Comparison of ENCODE assay signal across 21 cellular contexts in genomic region chr1:23784846-23785245, GRCh38. TPM values are rescaled to one million over a fixed set of nuclear protein-coding genes. Genes with fewer than 3 reads are reported as not detected.
DNase-seq lines count a peak whose midpoint lies in the region; ATAC-seq and TF ChIP-seq lines count a peak whose summit lies in the region.
"Had no signal": no experiment of that assay in that cellular context is flagged by ENCODE, and none has a peak within 500 bp of the region (broad histone marks: within the 10 kb centered on the region; RNA-seq: fewer than 3 reads in every experiment).

No MANE protein-coding gene starts in this region.

- H4K8ac ChIP-seq in IMR-90 (ENCODE audit: low read depth in 2 of 2, low read length in 2 of 2) = no peak overlapping the region

- H3K9me1 ChIP-seq in IMR-90 (ENCODE audit: insufficient read depth, low read length) = no peaks in the 10 kb centered on the region

- H4K5ac ChIP-seq in IMR-90 (ENCODE audit: low read depth, low read length) = no peak overlapping the region

- H3K79me1 ChIP-seq in IMR-90 (ENCODE audit: low read depth in 1 of 2, low read length in 2 of 2) = peaks cover 22 to 47% of the 10 kb centered on the region in 2 experiments

- H3K27ac ChIP-seq in IMR-90 (ENCODE audit: insufficient read depth, low read length) (no peak overlapping the region), SK-N-MC (peak overlapping the region; percentile 91), temporal lobe (ENCODE audit: low read depth, low read length) (peak overlapping the region; percentile 7)
- H3K27ac ChIP-seq: PC-9 had no signal

- no peak overlapping the region for H3K14ac ChIP-seq in IMR-90 (replicated peaks; ENCODE audit: low read depth, low read length)

- no peaks in the 10 kb centered on the region for H3K27me3 ChIP-seq in IMR-90 (ENCODE audit: control insufficient read depth, insufficient read depth, low read length)
- H3K27me3 ChIP-seq: BE2C had no signal

- no peak overlapping the region for H3K4me2 ChIP-seq in IMR-90 (ENCODE audit: low read depth, low read length)
- H3K4me2 ChIP-seq: PC-9 had no signal

- no peaks in the 10 kb centered on the region for H3K9me3 ChIP-seq in IMR-90 (ENCODE audit: control insufficient read depth, insufficient read depth, low read length)
- no peaks in the 10 kb centered on the region for H3K9me3 ChIP-seq in SK-N-MC (ENCODE audit: low read depth, low read length)
- H3K9me3 ChIP-seq: BE2C had no signal

- TF ChIP-seq RAD21 in IMR-90 (IDR thresholded peaks at IDR 0.05; ENCODE audit: low read length) = no peak

- no peak for TF ChIP-seq CTCF in IMR-90 (conservative IDR thresholded peaks at IDR 0.05; ENCODE audit: low read depth, low read length)

- no peak overlapping the region for H2BK20ac ChIP-seq in IMR-90 (ENCODE audit: low read depth, low read length)

- H2BK5ac ChIP-seq in IMR-90 (ENCODE audit: low read depth, low read length, poor library complexity, severe bottlenecking) = no peak overlapping the region

- H3K23ac ChIP-seq in IMR-90 (ENCODE audit: low read depth, low read length) = no peak overlapping the region

- dilution Hi-C loops in IMR-90 (cut with HindIII; ENCODE audit: low sequenced_read_pairs, unreplicated experiment) = no loop called here

- no peak overlapping the region for H4K91ac ChIP-seq in IMR-90 (ENCODE audit: insufficient read depth, low read depth, low read length)

- TF ChIP-seq POLR2A in IMR-90 (IDR thresholded peaks at IDR 0.05; ENCODE audit: low read depth, low read length) = no peak

- in situ Hi-C loops in IMR-90 (cut with MboI; ENCODE audit: low sequenced_read_pairs) = no loop called here

- no peak overlapping the region for H2AFZ ChIP-seq in IMR-90 (replicated peaks; ENCODE audit: low read length, poor library complexity)
- H2AFZ ChIP-seq: PC-9 had no signal

- H2AK5ac ChIP-seq in IMR-90 (ENCODE audit: low read depth, low read length) = no peak overlapping the region

- no peak overlapping the region for H3K56ac ChIP-seq in IMR-90 (ENCODE audit: extremely low read depth, insufficient read depth, low read length)

- H2BK15ac ChIP-seq in IMR-90 (ENCODE audit: low read depth, low read length) = no peak overlapping the region

- H2AK9ac ChIP-seq in IMR-90 (replicated peaks; ENCODE audit: low read depth, low read length, poor library complexity) = no peak overlapping the region

- no peak overlapping the region for H3K18ac ChIP-seq in IMR-90 (ENCODE audit: low read depth, low read length)

- peaks cover 15% of the 10 kb centered on the region for H3K36me3 ChIP-seq in IMR-90 (ENCODE audit: control insufficient read depth, insufficient read depth, low read length)
- peaks cover 73% of the 10 kb centered on the region for H3K36me3 ChIP-seq in SK-N-MC (ENCODE audit: insufficient read depth, low read length)

- peaks cover 3% of the 10 kb centered on the region; the same call in 1 of the 2 replicates for H4K20me1 ChIP-seq in IMR-90 (ENCODE audit: insufficient read depth, low read length)

- WGBS in IMR-90 (ENCODE audit: extremely low coverage in 2 of 2, insufficient read length in 1 of 2), 2 experiments = no CpG with 5 or more reads among the region's 4 CpGs

- CTCF ChIA-PET in IMR-90 (lab: Yijun Ruan, JAX) = interaction anchor here (0.6 to 2.3 kb wide), 2 partner anchors 13 to 125 kb away, joined by 4 to 8 read pairs; no protein-coding TSS in a partner anchor

- peaks cover 3% of the 10 kb centered on the region for H3K4me1 ChIP-seq in IMR-90 (ENCODE audit: control insufficient read depth, insufficient read depth, low read length)
- H3K4me1 ChIP-seq: BE2C had no signal

- no peak for ATAC-seq in IMR-90 (ENCODE audit: low read depth)

- no TSS peak for BruUV-seq in IMR-90 (replicated peaks; lab: Mats Ljungman, UMichigan)

- no peak overlapping the region for H3K4ac ChIP-seq in IMR-90 (ENCODE audit: low read depth, low read length)

- no peak overlapping the region for H2BK120ac ChIP-seq in IMR-90 (ENCODE audit: low read depth, low read length)

- DNase-seq in IMR-90 = no peak
- no peak for DNase-seq in SK-N-MC (ENCODE audit: low read depth, low spot score)
- peak; percentile 85 for DNase-seq in foreskin melanocyte
- DNase-seq in AML-193 (lab: John Stamatoyannopoulos, UW) = no peak
- no peak for DNase-seq in NCI-H526 treated with DMSO at 0.1 percent for 48 hours (lab: John Stamatoyannopoulos, UW)
- no peak for DNase-seq in GOT3 (lab: John Stamatoyannopoulos, UW)
- DNase-seq: BE2C; CD4-positive, CD25-positive, alpha-beta regulatory T cell; DMS153; DND-41; H7; NCI-H1092; NCI-H1417 treated with DMSO at 0.1 percent for 48 hours; NCI-H187; NCI-H2081 treated with DMSO at 0.1 percent for 48 hours; NCI-H2171 treated with DMSO at 0.1 percent for 48 hours; NCI-H345; NCI-H524; PC-9; Right ventricle myocardium superior had no signal

- intact Hi-C loops in IMR-90 (cut with micrococcal nuclease) = no loop called here

- POLR2A ChIA-PET in IMR-90 (lab: Charles Lee; ENCODE audit: unreplicated experiment) = no interaction called here

- H3K9ac ChIP-seq in IMR-90 (ENCODE audit: low read depth, low read length) (no peak overlapping the region), SK-N-MC (ENCODE audit: insufficient read length) (peak overlapping the region; percentile 73)

- no peak overlapping the region for H3K4me3 ChIP-seq in IMR-90 (ENCODE audit: insufficient read depth, low read depth, low read length)
- H3K4me3 ChIP-seq in SK-N-MC = 0 out of 2 replicates have a peak overlapping the region, but pooled peaks have one; percentile 5
- H3K4me3 ChIP-seq: PC-9 had no signal

TF ChIP-seq in IMR-90, 13 proteins besides CTCF, POLR2A, EP300 and RAD21:
- TF ChIP-seq MAFK (IDR thresholded peaks at IDR 0.05; ENCODE audit: low read depth, low read length) = peak; percentile 46; the same call in 1 of the 2 replicates
- TF ChIP-seq NFE2L2 (IDR thresholded peaks at IDR 0.05; ENCODE audit: low read depth, low read length) = no peak
- no peak for TF ChIP-seq SMC3 (IDR thresholded peaks at IDR 0.05; ENCODE audit: low read depth, low read length)
- TF ChIP-seq BHLHE40 (IDR thresholded peaks at IDR 0.05; ENCODE audit: low read depth, low read length) = no peak

RNA-seq across cellular contexts. Expression of gene LYPLA2, which starts 6.1 kb away (rescaled TPM):
- total RNA-seq in IMR-90 (2012; rRNA removed) (43.9 and 44.3 TPM in 2 replicates), temporal lobe (28.5 TPM)
- 78.6 and 88.5 TPM in 2 replicates for polyA plus RNA-seq in IMR-90 (2012; rRNA removed)
- 47.5 and 98.1 TPM in 2 replicates for polyA plus RNA-seq in IMR-90 (2012; cell fraction: cytosol; rRNA removed)
- polyA plus RNA-seq in IMR-90 (2012; cell fraction: nucleus; rRNA removed; ENCODE audit: low replicate concordance) = 93.3 and 237 TPM in 2 replicates

RNA-seq across cellular contexts. Expression of gene PITHD1, which starts 6.6 kb away (rescaled TPM):
- total RNA-seq in IMR-90 (2012; rRNA removed) = 23.8 and 34.2 TPM in 2 replicates
- 31.8 and 32.0 TPM in 2 replicates for polyA plus RNA-seq in IMR-90 (2012; rRNA removed)
- polyA plus RNA-seq in IMR-90 (2012; cell fraction: cytosol; rRNA removed) = 18.3 and 34.6 TPM in 2 replicates
- 10.8 and 29.0 TPM in 2 replicates for polyA plus RNA-seq in IMR-90 (2012; cell fraction: nucleus; rRNA removed; ENCODE audit: low replicate concordance)
- 55.6 TPM for total RNA-seq in temporal lobe

RNA-seq across cellular contexts. Expression of gene GALE, which starts 15.7 kb away (rescaled TPM):
- 28.3 and 31.7 TPM in 2 replicates for total RNA-seq in IMR-90 (2012; rRNA removed)
- polyA plus RNA-seq in IMR-90 (2012; rRNA removed) = 39.9 and 44.5 TPM in 2 replicates
- 35.1 and 46.3 TPM in 2 replicates for polyA plus RNA-seq in IMR-90 (2012; cell fraction: cytosol; rRNA removed)
- polyA plus RNA-seq in IMR-90 (2012; cell fraction: nucleus; rRNA removed; ENCODE audit: low replicate concordance) = 56.9 and 85.3 TPM in 2 replicates
- 15.5 TPM for total RNA-seq in temporal lobe

RNA-seq across cellular contexts. Expression of gene HMGCL, which starts 40.4 kb away (rescaled TPM):
- 31.9 and 33.5 TPM in 2 replicates for total RNA-seq in IMR-90 (2012; rRNA removed)
- 25.3 and 30.6 TPM in 2 replicates for polyA plus RNA-seq in IMR-90 (2012; rRNA removed)
- polyA plus RNA-seq in IMR-90 (2012; cell fraction: cytosol; rRNA removed) = 15.7 and 28.3 TPM in 2 replicates
- polyA plus RNA-seq in IMR-90 (2012; cell fraction: nucleus; rRNA removed; ENCODE audit: low replicate concordance) = 17.3 and 23.9 TPM in 2 replicates
- total RNA-seq in temporal lobe = 8.4 TPM

RNA-seq across cellular contexts. Expression of gene ELOA, which starts 41.6 kb away (rescaled TPM):
- total RNA-seq in IMR-90 (2012; rRNA removed) = 40.7 and 44.4 TPM in 2 replicates
- polyA plus RNA-seq in IMR-90 (2012; rRNA removed) = 19.5 and 22.9 TPM in 2 replicates
- 5.5 and 9.2 TPM in 2 replicates for polyA plus RNA-seq in IMR-90 (2012; cell fraction: cytosol; rRNA removed)
- polyA plus RNA-seq in IMR-90 (2012; cell fraction: nucleus; rRNA removed; ENCODE audit: low replicate concordance) = 9.4 and 25.4 TPM in 2 replicates
- total RNA-seq in temporal lobe = 20.7 TPM
